In the genomic region with DNA sequence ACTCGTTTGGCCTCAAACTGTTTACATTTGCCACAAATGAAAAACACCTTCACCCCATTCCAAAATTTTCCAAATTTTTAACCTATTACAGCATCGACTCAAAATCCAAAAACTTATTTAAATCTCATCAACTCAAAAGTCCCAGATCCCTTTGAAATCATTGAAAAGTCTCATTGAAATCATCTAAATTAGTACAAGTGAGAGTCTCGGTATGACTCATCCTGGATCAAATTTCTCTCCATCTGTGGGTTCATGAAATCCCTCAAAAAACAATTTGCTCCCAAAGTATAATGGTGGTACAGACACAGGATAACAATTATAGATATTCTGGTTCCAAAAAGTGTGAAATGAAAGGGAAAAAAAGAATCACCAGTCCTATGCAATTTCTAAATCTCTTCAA, we compare ENCODE assay signal across 19 cellular contexts.
DNase-seq lines count a peak whose midpoint lies in the region; ATAC-seq and TF ChIP-seq lines count a peak whose summit lies in the region.
"Had no signal": no experiment of that assay in that cellular context is flagged by ENCODE, and none has a peak within 500 bp of the region (broad histone marks: within the 10 kb centered on the region; RNA-seq: fewer than 3 reads in every experiment).

No MANE protein-coding gene starts in this region.

- intact Hi-C loops in A673 (cut with micrococcal nuclease; ENCODE audit: unreplicated experiment), result loop anchor here (2.0 kb wide), 1 partner anchor 33 kb away; no protein-coding TSS in a partner anchor

- POLR2A ChIA-PET in A673 (lab: Charles Lee; ENCODE audit: low non-redundant PET), result no interaction called here

- H3K27me3 ChIP-seq in A673 (replicated peaks; ENCODE audit: insufficient read depth, low read depth, low read length, poor library complexity) (no peaks in the 10 kb centered on the region), KMS-11 (ENCODE audit: insufficient read depth, low read depth) (no peaks in the 10 kb centered on the region)

- no peak overlapping the region for H3K4me3 Mint-ChIP-seq in activated T-helper 17 cell treated with anti-CD3 and anti-CD28 coated beads, Interleukin-2, amount 50 U/mL, for 72 hours
- H3K4me3 Mint-ChIP-seq: B cell, CD14-positive monocyte, HFFc6 had no signal

- no peak overlapping the region for H3K9ac ChIP-seq in KMS-11

- no peaks in the 10 kb centered on the region for H3K9me3 ChIP-seq in A673 (ENCODE audit: low read depth, low read length, poor library complexity, severe bottlenecking)

- peaks cover 24% of the 10 kb centered on the region for H3K4me1 ChIP-seq in A673 (ENCODE audit: insufficient read depth, low read length, poor library complexity, severe bottlenecking)
- H3K4me1 ChIP-seq in KMS-11 (ENCODE audit: low read depth, poor library complexity, severe bottlenecking), result peaks cover 18% of the 10 kb centered on the region

- H3K4me3 ChIP-seq in A673 (ENCODE audit: low read depth, low read length, poor library complexity, severe bottlenecking) (no peak overlapping the region), KMS-11 (IDR thresholded peaks at IDR 0.05; ENCODE audit: insufficient read depth, low read depth, low read length) (no peak overlapping the region)
- H3K4me3 ChIP-seq: K562 had no signal

- TF ChIP-seq CTCF in A673 (conservative IDR thresholded peaks at IDR 0.05; ENCODE audit: low read depth, low read length), result no peak
- no peak for TF ChIP-seq CTCF in KMS-11 (conservative IDR thresholded peaks at IDR 0.05; ENCODE audit: low read depth, low read length)

- CTCF ChIA-PET in A673 (lab: Charles Lee), result no interaction called here

- peak overlapping the region; percentile 36 for H3K4me2 ChIP-seq in KMS-11

- BruUV-seq in A673 (replicated peaks; lab: Mats Ljungman, UMichigan), result no TSS peak

- no peaks in the 10 kb centered on the region for H3K4me1 Mint-ChIP-seq in activated T-helper 17 cell treated with anti-CD3 and anti-CD28 coated beads, Interleukin-2, amount 50 U/mL, for 72 hours
- H3K4me1 Mint-ChIP-seq: B cell, CD14-positive monocyte had no signal

- ATAC-seq in HG03196 (IDR thresholded peaks at IDR 0.05; ENCODE audit: unreplicated experiment) (no peak), HG03135 (IDR thresholded peaks at IDR 0.05; ENCODE audit: unreplicated experiment) (no peak)
- ATAC-seq in activated T-helper 17 cell treated with anti-CD3 and anti-CD28 coated beads, Interleukin-2, amount 50 U/mL, for 72 hours (replicated peaks), result no peak
- ATAC-seq: HepG2, K562 had no signal

- peak; percentile 49 for DNase-seq in A673 (ENCODE audit: low spot score)
- peak; percentile 5 for DNase-seq in RPMI7951 (ENCODE audit: low read depth)
- DNase-seq in caudate nucleus (lab: John Stamatoyannopoulos, UW), result no peak
- no peak for DNase-seq in anterior cingulate cortex (lab: John Stamatoyannopoulos, UW)
- DNase-seq: DMS79; HFFc6; NCI-H1092; NCI-H1436; NCI-H187 treated with DMSO at 0.1 percent for 48 hours; NCI-H748 treated with DMSO at 0.1 percent for 48 hours; NK-92 treated with Interleukin-12 subunit alpha and Interleukin-12 subunit beta, amount 100 ng/mL, for 24 hours had no signal

- H3K27me3 Mint-ChIP-seq in activated T-helper 17 cell treated with anti-CD3 and anti-CD28 coated beads, Interleukin-2, amount 50 U/mL, for 72 hours, result no peaks in the 10 kb centered on the region
- H3K27me3 Mint-ChIP-seq: B cell had no signal

- H3K27ac ChIP-seq in A673 (ENCODE audit: low read depth, low read length, poor library complexity, severe bottlenecking), result no peak overlapping the region
- no peak overlapping the region for H3K27ac ChIP-seq in KMS-11
- H3K27ac ChIP-seq in caudate nucleus (ENCODE audit: low read depth, low read length), result peak overlapping the region; percentile 46

- no peaks in the 10 kb centered on the region for H3K79me2 ChIP-seq in KMS-11 (ENCODE audit: insufficient read depth, low read depth)

- H3K9me3 Mint-ChIP-seq in activated T-helper 17 cell treated with anti-CD3 and anti-CD28 coated beads, Interleukin-2, amount 50 U/mL, for 72 hours, result no peaks in the 10 kb centered on the region

- H4K20me1 ChIP-seq in KMS-11 (ENCODE audit: insufficient read depth), result no peaks in the 10 kb centered on the region

- H3K36me3 ChIP-seq in A673 (ENCODE audit: insufficient read depth, low read length, poor library complexity, severe bottlenecking) (no peaks in the 10 kb centered on the region), KMS-11 (ENCODE audit: insufficient read depth) (no peaks in the 10 kb centered on the region)

- no peaks in the 10 kb centered on the region for H3K36me3 Mint-ChIP-seq in activated T-helper 17 cell treated with anti-CD3 and anti-CD28 coated beads, Interleukin-2, amount 50 U/mL, for 72 hours (ENCODE audit: low read depth)
- H3K36me3 Mint-ChIP-seq: CD14-positive monocyte had no signal

- H2AFZ ChIP-seq in KMS-11 (ENCODE audit: low read depth), result no peak overlapping the region

- no peak overlapping the region for H3K27ac Mint-ChIP-seq in activated T-helper 17 cell treated with anti-CD3 and anti-CD28 coated beads, Interleukin-2, amount 50 U/mL, for 72 hours
- H3K27ac Mint-ChIP-seq: B cell, CD14-positive monocyte, HFFc6 had no signal

Comparison
In these comparisons a context has a peak if more than half of its experiments do, and no peak if none do; other contexts are left out.
1. DNase-seq: peak in A673 (single experiment) and RPMI7951 (single experiment); none in caudate nucleus (0 of 61) and anterior cingulate cortex (0 of 58).